21 cellular contexts compared by ENCODE assay signal in genomic region chr1:15657026-15657425, GRCh38.
"Had no signal": no experiment of that assay in that cellular context is flagged by ENCODE, and none has a peak within 500 bp of the region (broad histone marks: within the 10 kb centered on the region; RNA-seq: fewer than 3 reads in every experiment).

No MANE protein-coding gene starts in this region.

- H3K27me3 Mint-ChIP-seq: activated CD8-positive, alpha-beta memory T cell treated with anti-CD3 and anti-CD28 coated beads, Interleukin-2, amount 10 ng/mL, durations not matched to agents 7 days and 5 days; activated CD8-positive, alpha-beta T cell treated with anti-CD3 and anti-CD28 coated beads for 36 hours; natural killer cell treated with Interleukin-12 subunit alpha and Interleukin-12 subunit beta and Interleukin-15 and Interleukin-18, amount 100 ng/mL, for 72 hours had no signal

- H3K4me2 ChIP-seq: smooth muscle cell had no signal

- ATAC-seq: activated CD8-positive, alpha-beta memory T cell treated with anti-CD3 and anti-CD28 coated beads, Interleukin-2, amount 10 ng/mL, durations not matched to agents 7 days and 5 days; activated CD8-positive, alpha-beta T cell treated with anti-CD3 and anti-CD28 coated beads for 36 hours; activated naive CD4-positive, alpha-beta T cell treated with anti-CD3 and anti-CD28 coated beads, Interleukin-2, amount 50 U/mL, for 72 hours; left colon; natural killer cell treated with Interleukin-12 subunit alpha and Interleukin-12 subunit beta and Interleukin-15 and Interleukin-18, amount 100 ng/mL, for 72 hours; pancreas; sciatic nerve; WTC11 had no signal

- H3K4me3 Mint-ChIP-seq: activated CD8-positive, alpha-beta memory T cell treated with anti-CD3 and anti-CD28 coated beads, Interleukin-2, amount 10 ng/mL, durations not matched to agents 7 days and 5 days; activated CD8-positive, alpha-beta T cell treated with anti-CD3 and anti-CD28 coated beads for 36 hours; endodermal cell; natural killer cell treated with Interleukin-12 subunit alpha and Interleukin-12 subunit beta and Interleukin-15 and Interleukin-18, amount 100 ng/mL, for 72 hours; T-helper 1 cell treated with Interleukin-12 subunit alpha and Interleukin-12 subunit beta and Interleukin-4 antibody, amounts not matched to agents 30 μg/mL and 1 μg/mL, for 36 hours; WTC11 had no signal

- H3K4me3 ChIP-seq: colonic mucosa, heart right ventricle, lung, pancreas, smooth muscle cell, upper lobe of left lung had no signal

- H3K9me3 Mint-ChIP-seq: activated CD8-positive, alpha-beta T cell treated with anti-CD3 and anti-CD28 coated beads for 36 hours; activated naive CD4-positive, alpha-beta T cell treated with anti-CD3 and anti-CD28 coated beads, Interleukin-2, amount 50 U/mL, for 72 hours; endodermal cell; natural killer cell treated with Interleukin-12 subunit alpha and Interleukin-12 subunit beta and Interleukin-15 and Interleukin-18, amount 100 ng/mL, for 72 hours; T-helper 1 cell treated with Interleukin-12 subunit alpha and Interleukin-12 subunit beta and Interleukin-4 antibody, amounts not matched to agents 30 μg/mL and 1 μg/mL, for 36 hours; WTC11 had no signal

- DNase-seq: activated CD4-positive, alpha-beta T cell treated with anti-CD3 and anti-CD28 coated beads for 48 hours; activated CD8-positive, alpha-beta memory T cell treated with anti-CD3 and anti-CD28 coated beads, Interleukin-2, amount 10 ng/mL, durations not matched to agents 7 days and 5 days; activated CD8-positive, alpha-beta T cell treated with anti-CD3 and anti-CD28 coated beads for 36 hours; colonic mucosa; endodermal cell; heart right ventricle; islet precursor cell; left colon; midbrain; pancreas; stimulated activated CD4-positive, alpha-beta T cell treated with anti-CD3 and anti-CD28 coated beads, Interleukin-4, amount 100 ng/mL, for 1 hour; stimulated activated naive CD4-positive, alpha-beta T cell treated with Interleukin-2 at 50 U/mL for 16 hours; T1000; upper lobe of left lung had no signal

- H3K4me1 ChIP-seq: colonic mucosa, pancreas had no signal

- H3K36me3 ChIP-seq: colonic mucosa had no signal

- H3K4me1 Mint-ChIP-seq: activated CD8-positive, alpha-beta memory T cell treated with anti-CD3 and anti-CD28 coated beads, Interleukin-2, amount 10 ng/mL, durations not matched to agents 7 days and 5 days; endodermal cell; WTC11 had no signal

- H3K27ac ChIP-seq: colonic mucosa, pancreas had no signal

- H3K27ac Mint-ChIP-seq: activated CD8-positive, alpha-beta memory T cell treated with anti-CD3 and anti-CD28 coated beads, Interleukin-2, amount 10 ng/mL, durations not matched to agents 7 days and 5 days; activated CD8-positive, alpha-beta T cell treated with anti-CD3 and anti-CD28 coated beads for 36 hours; activated naive CD4-positive, alpha-beta T cell treated with anti-CD3 and anti-CD28 coated beads, Interleukin-2, amount 50 U/mL, for 72 hours; endodermal cell; natural killer cell treated with Interleukin-12 subunit alpha and Interleukin-12 subunit beta and Interleukin-15 and Interleukin-18, amount 100 ng/mL, for 72 hours; T-helper 1 cell treated with Interleukin-12 subunit alpha and Interleukin-12 subunit beta and Interleukin-4 antibody, amounts not matched to agents 30 μg/mL and 1 μg/mL, for 36 hours; WTC11 had no signal

- H3K27me3 ChIP-seq: colonic mucosa, heart right ventricle, pancreas, upper lobe of left lung had no signal

- H3K9me3 ChIP-seq: colonic mucosa, heart right ventricle, pancreas, upper lobe of left lung had no signal
